In genomic region chr14:69358233-69358963, GRCh38 we compare ENCODE assay signal across 15 cellular contexts. TPM values are rescaled to one million over a fixed set of nuclear protein-coding genes. Genes with fewer than 3 reads are reported as not detected.
DNase-seq lines count a peak whose midpoint lies in the region; ATAC-seq, FAIRE-seq and TF ChIP-seq lines count a peak whose summit lies in the region.
"Had no signal": no experiment of that assay in that cellular context is flagged by ENCODE, and none has a peak within 500 bp of the region (broad histone marks: within the 10 kb centered on the region; RNA-seq: fewer than 3 reads in every experiment).

No MANE protein-coding gene starts in this region.

- H3K9me2 ChIP-seq in GM23338 (ENCODE audit: insufficient read depth), result no peaks in the 10 kb centered on the region

- H3K79me2 ChIP-seq in OCI-LY3 (ENCODE audit: low read length), result peaks cover 2% of the 10 kb centered on the region; the same call in 1 of the 2 replicates
- no peaks in the 10 kb centered on the region for H3K79me2 ChIP-seq in GM23338 (replicated peaks; ENCODE audit: insufficient read depth)

- peak; percentile 29 for DNase-seq in stimulated activated naive CD4-positive, alpha-beta T cell treated with Interleukin-2 at 50 U/mL for 16 hours (lab: John Stamatoyannopoulos, UW)
- DNase-seq in stimulated activated naive CD4-positive, alpha-beta T cell (lab: John Stamatoyannopoulos, UW), result no peak
- DNase-seq in stimulated activated CD4-positive, alpha-beta T cell treated with anti-CD3 and anti-CD28 coated beads, Interleukin-12 subunit alpha, Interleukin-12 subunit beta, amount 100 ng/mL, for 24 hours (ENCODE audit: low read depth in 2 of 2), result peak; percentile 17 to 48
- DNase-seq in urothelium cell line (ENCODE audit: low spot score), result peak; percentile 38
- no peak for DNase-seq in islet precursor cell
- no peak for DNase-seq in GM23338 (ENCODE audit: low spot score)
- DNase-seq in Calu3, result no peak
- DNase-seq: left ventricle myocardium superior, NCI-H524, T-helper 9 cell had no signal

- H3K27ac ChIP-seq in OCI-LY3 (ENCODE audit: low read length), result peak overlapping the region; percentile 56
- no peak overlapping the region for H3K27ac ChIP-seq in GM23338 (ENCODE audit: low read depth)
- H3K27ac ChIP-seq: BLaER1, suprapubic skin had no signal

- no peaks in the 10 kb centered on the region for H3K9me3 ChIP-seq in OCI-LY3 (ENCODE audit: insufficient read depth, low read length)
- H3K9me3 ChIP-seq: BLaER1, suprapubic skin had no signal

- no peaks in the 10 kb centered on the region for H4K20me1 ChIP-seq in OCI-LY3 (ENCODE audit: insufficient read depth, low read length)
- no peaks in the 10 kb centered on the region for H4K20me1 ChIP-seq in GM23338 (replicated peaks; ENCODE audit: insufficient read depth)
- H4K20me1 ChIP-seq: BLaER1 had no signal

- H3K9ac ChIP-seq in OCI-LY3 (ENCODE audit: low read length), result peak overlapping the region; percentile 49; the same call in 1 of the 2 replicates
- H3K9ac ChIP-seq: BLaER1 had no signal

- H3K27me3 Mint-ChIP-seq in GM23338 (ENCODE audit: insufficient read depth, low read depth, poor library complexity) (peaks cover 4% of the 10 kb centered on the region), Calu3 (ENCODE audit: unreplicated experiment) (peaks cover 21% of the 10 kb centered on the region)

- H2AFZ ChIP-seq in OCI-LY3 (ENCODE audit: low read depth, low read length) (peak overlapping the region; percentile 27), GM23338 (no peak overlapping the region)

- intact Hi-C loops in Calu3 (cut with micrococcal nuclease; ENCODE audit: unreplicated experiment), result no loop called here

- H3K27ac Mint-ChIP-seq in GM23338, result no peak overlapping the region
- H3K27ac Mint-ChIP-seq in Calu3 (ENCODE audit: unreplicated experiment), result no peak overlapping the region
- H3K27ac Mint-ChIP-seq: activated T-helper 2 cell treated with anti-CD3 and anti-CD28 coated beads, Interferon-gamma antibody, Interleukin-2, Interleukin-4, amounts not matched to agents 10 μg/mL and 5 μg/mL and 100 μg/mL, durations not matched to agents 14 hours and 24 hours and 36 hours had no signal

- no peak for TF ChIP-seq CTCF in OCI-LY3 (IDR thresholded peaks at IDR 0.05; ENCODE audit: low read depth, low read length)
- no peak for TF ChIP-seq CTCF in GM23338 (conservative IDR thresholded peaks at IDR 0.05; ENCODE audit: low read depth in 2 of 2)
- no peak for TF ChIP-seq CTCF in Calu3 (IDR thresholded peaks at IDR 0.05; ENCODE audit: unreplicated experiment)

- H3K9me3 Mint-ChIP-seq in GM23338, result no peaks in the 10 kb centered on the region
- H3K9me3 Mint-ChIP-seq in Calu3 (ENCODE audit: low read depth, unreplicated experiment), result no peaks in the 10 kb centered on the region
- H3K9me3 Mint-ChIP-seq: activated T-helper 2 cell treated with anti-CD3 and anti-CD28 coated beads, Interferon-gamma antibody, Interleukin-2, Interleukin-4, amounts not matched to agents 10 μg/mL and 5 μg/mL and 100 μg/mL, durations not matched to agents 14 hours and 24 hours and 36 hours had no signal

- FAIRE-seq in urothelium cell line (lab: Jason Lieb, UNC), result no peak

- peaks cover 80% of the 10 kb centered on the region for H3K4me1 ChIP-seq in OCI-LY3 (ENCODE audit: low read length)
- H3K4me1 ChIP-seq in GM23338 (ENCODE audit: insufficient read depth), result no peaks in the 10 kb centered on the region

- H3K4me1 Mint-ChIP-seq in GM23338 (peaks cover 7% of the 10 kb centered on the region), Calu3 (ENCODE audit: low read depth, unreplicated experiment) (no peaks in the 10 kb centered on the region)

- CTCF ChIA-PET in Calu3 (lab: Charles Lee), result no interaction called here

- no peak for ATAC-seq in GM23338
- ATAC-seq: left ventricle myocardium superior had no signal

- peak overlapping the region; percentile 60 for H3K4me2 ChIP-seq in OCI-LY3 (ENCODE audit: low read length)
- no peak overlapping the region for H3K4me2 ChIP-seq in GM23338
- H3K4me2 ChIP-seq: BLaER1 had no signal

- H3K27me3 ChIP-seq in OCI-LY3 (ENCODE audit: low read depth, low read length) (no peaks in the 10 kb centered on the region), GM23338 (ENCODE audit: insufficient read depth) (no peaks in the 10 kb centered on the region)
- H3K27me3 ChIP-seq: BLaER1, suprapubic skin had no signal

- H3K4me3 ChIP-seq in OCI-LY3 (ENCODE audit: low read length) (peak overlapping the region; percentile 28; the same call in 1 of the 2 replicates), GM23338 (no peak overlapping the region)
- H3K4me3 ChIP-seq: BLaER1, skin epidermis, suprapubic skin had no signal

- no peaks in the 10 kb centered on the region for H3F3A ChIP-seq in GM23338 (replicated peaks; ENCODE audit: low read depth)

- H3K4me3 Mint-ChIP-seq in GM23338 (no peak overlapping the region), Calu3 (ENCODE audit: low read depth, unreplicated experiment) (no peak overlapping the region)

- no peaks in the 10 kb centered on the region for H3K36me3 Mint-ChIP-seq in GM23338 (ENCODE audit: low read depth)
- no peaks in the 10 kb centered on the region for H3K36me3 Mint-ChIP-seq in Calu3 (ENCODE audit: insufficient read depth, unreplicated experiment)

- BruUV-seq in Calu3 (replicated peaks; lab: Mats Ljungman, UMichigan), result no TSS peak

- H3K36me3 ChIP-seq in OCI-LY3 (replicated peaks; ENCODE audit: low read depth, low read length) (no peaks in the 10 kb centered on the region), GM23338 (ENCODE audit: insufficient read depth) (no peaks in the 10 kb centered on the region)
- H3K36me3 ChIP-seq: BLaER1, suprapubic skin had no signal

TF ChIP-seq in GM23338, 12 proteins besides CTCF, POLR2A, EP300 and RAD21 (continues in another document):
- no peak for TF ChIP-seq JUNB (IDR thresholded peaks at IDR 0.05; ENCODE audit: unreplicated experiment)
- no peak for TF ChIP-seq REST (IDR thresholded peaks at IDR 0.05; ENCODE audit: unreplicated experiment)
- no peak for TF ChIP-seq POLR2AphosphoS5 (IDR thresholded peaks at IDR 0.05; ENCODE audit: low read depth)
- TF ChIP-seq STAT1 (IDR thresholded peaks at IDR 0.05; ENCODE audit: unreplicated experiment), result no peak
- TF ChIP-seq NANOG (IDR thresholded peaks at IDR 0.05; ENCODE audit: borderline replicate concordance), result no peak
- no peak for TF ChIP-seq CREB1 (CRISPR knock-in tag; IDR thresholded peaks at IDR 0.05; ENCODE audit: low read depth)
- TF ChIP-seq EZH2 (IDR thresholded peaks at IDR 0.05; ENCODE audit: low read depth, unreplicated experiment), result no peak
- no peak for TF ChIP-seq ZNF114 (CRISPR knock-in tag; IDR thresholded peaks at IDR 0.05)
- no peak for TF ChIP-seq ZNF331 (CRISPR knock-in tag; IDR thresholded peaks at IDR 0.05; ENCODE audit: low read depth)
- no peak for TF ChIP-seq ETS1 (IDR thresholded peaks at IDR 0.05)

RNA-seq across cellular contexts. Expression of gene ERH, which starts 39.7 kb away (rescaled TPM):
- 188 and 325 TPM in 2 replicates for total RNA-seq in GM23338 (2014; rRNA removed; shearing (Covaris generic))
- 545 and 597 TPM in 2 replicates for polyA plus RNA-seq in GM23338 (2016; fragmentation: Nextera tagmentation; extraction: Ambion mirVana)
- total RNA-seq in Calu3 (2022), result 313 and 343 TPM in 2 replicates

RNA-seq across cellular contexts. Expression of gene SLC39A9, which starts 40.1 kb away (rescaled TPM):
- 48.1 and 49.1 TPM in 2 replicates for total RNA-seq in GM23338 (2014; rRNA removed; shearing (Covaris generic))
- polyA plus RNA-seq in GM23338 (2016; fragmentation: Nextera tagmentation; extraction: Ambion mirVana), result 16.4 and 17.7 TPM in 2 replicates
- total RNA-seq in Calu3 (2022), result 88.3 and 94.7 TPM in 2 replicates

Comparison
In these comparisons a context has a peak if more than half of its experiments do, and no peak if none do; other contexts are left out.
1. DNase-seq: peak in stimulated activated naive CD4-positive, alpha-beta T cell treated with Interleukin-2 at 50 U/mL for 16 hours (single experiment), stimulated activated CD4-positive, alpha-beta T cell treated with anti-CD3 and anti-CD28 coated beads, Interleukin-12 subunit alpha, Interleukin-12 subunit beta, amount 100 ng/mL, for 24 hours (2 of 2) and urothelium cell line (single experiment); none in stimulated activated naive CD4-positive, alpha-beta T cell (0 of 6), islet precursor cell (single experiment), GM23338 (single experiment) and Calu3 (single experiment).